ENCODE assay signal across 1 cellular context in genomic region chr16:86733526-86734254, GRCh38.
TF ChIP-seq lines count a peak whose summit lies in the region.

No MANE protein-coding gene starts in this region.

TF ChIP-seq in GM23338, 12 proteins besides CTCF, POLR2A, EP300 and RAD21 (continued from another document):
- no peak for TF ChIP-seq ZNF462 (CRISPR knock-in tag; IDR thresholded peaks at IDR 0.05)
- no peak for TF ChIP-seq REST (IDR thresholded peaks at IDR 0.05; ENCODE audit: unreplicated experiment)
- TF ChIP-seq STAT1 (IDR thresholded peaks at IDR 0.05; ENCODE audit: unreplicated experiment) = no peak
- TF ChIP-seq CREB1 (CRISPR knock-in tag; IDR thresholded peaks at IDR 0.05; ENCODE audit: low read depth) = no peak
- no peak for TF ChIP-seq POLR2AphosphoS5 (IDR thresholded peaks at IDR 0.05; ENCODE audit: low read depth)
- no peak for TF ChIP-seq ZNF331 (CRISPR knock-in tag; IDR thresholded peaks at IDR 0.05; ENCODE audit: low read depth)
TF ChIP-seq in GM23338: peak in this region for 0.
